In the genomic region with DNA sequence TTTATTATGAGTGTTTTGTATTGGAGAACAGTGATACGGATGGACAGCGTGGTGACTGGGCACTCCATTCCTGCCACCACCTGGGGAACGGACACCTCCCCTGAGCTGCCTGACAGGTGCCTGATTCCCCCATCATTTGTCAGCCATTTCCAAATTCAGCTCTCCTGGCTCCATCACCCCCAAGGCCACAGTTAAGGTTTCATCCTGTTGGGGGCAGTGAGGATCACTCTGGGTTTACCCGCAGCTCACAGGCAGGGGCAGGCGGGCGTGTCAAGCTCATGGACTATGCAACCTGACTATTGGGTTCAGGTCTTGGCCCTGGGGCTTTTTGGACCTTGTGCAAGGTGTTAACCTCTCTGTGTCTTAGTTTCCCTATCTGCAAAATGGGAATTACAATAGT, we compare ENCODE assay signal across 1 cellular context.
TF ChIP-seq lines count a peak whose summit lies in the region.

No MANE protein-coding gene starts in this region.

TF ChIP-seq in GM23338, 12 proteins besides CTCF, POLR2A, EP300 and RAD21 (continued from another document):
- TF ChIP-seq STAT1 (IDR thresholded peaks at IDR 0.05; ENCODE audit: unreplicated experiment): no peak
